ENCODE assay signal across 2 cellular contexts in the genomic region with DNA sequence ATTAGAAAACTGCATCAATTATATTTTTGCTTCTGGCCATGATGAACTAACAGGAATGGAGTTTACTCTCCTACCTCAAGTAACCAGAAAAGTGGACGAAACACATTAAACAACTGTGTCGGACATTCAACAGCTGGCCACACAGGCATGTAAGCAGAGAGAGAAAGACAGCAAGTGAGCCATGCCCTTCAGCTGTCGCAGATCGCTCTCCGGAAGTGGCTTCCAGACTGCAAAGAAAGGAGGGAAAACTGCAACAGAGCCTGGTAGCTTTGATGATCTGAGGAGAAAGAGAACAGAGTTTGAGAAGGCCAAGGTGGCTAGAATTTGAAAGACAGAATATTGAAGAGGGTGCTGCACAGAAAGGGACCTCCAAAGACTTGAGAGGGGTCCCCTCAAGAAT.
TF ChIP-seq lines count a peak whose summit lies in the region.

No MANE protein-coding gene starts in this region.

TF ChIP-seq in GM23338, 12 proteins besides CTCF, POLR2A, EP300 and RAD21 (continued from another document):
- TF ChIP-seq NANOG (IDR thresholded peaks at IDR 0.05; ENCODE audit: borderline replicate concordance) = no peak

TF ChIP-seq in K562, 482 proteins besides CTCF, POLR2A, EP300 and RAD21 (continued from another document):
- TF ChIP-seq, protein P1, sequence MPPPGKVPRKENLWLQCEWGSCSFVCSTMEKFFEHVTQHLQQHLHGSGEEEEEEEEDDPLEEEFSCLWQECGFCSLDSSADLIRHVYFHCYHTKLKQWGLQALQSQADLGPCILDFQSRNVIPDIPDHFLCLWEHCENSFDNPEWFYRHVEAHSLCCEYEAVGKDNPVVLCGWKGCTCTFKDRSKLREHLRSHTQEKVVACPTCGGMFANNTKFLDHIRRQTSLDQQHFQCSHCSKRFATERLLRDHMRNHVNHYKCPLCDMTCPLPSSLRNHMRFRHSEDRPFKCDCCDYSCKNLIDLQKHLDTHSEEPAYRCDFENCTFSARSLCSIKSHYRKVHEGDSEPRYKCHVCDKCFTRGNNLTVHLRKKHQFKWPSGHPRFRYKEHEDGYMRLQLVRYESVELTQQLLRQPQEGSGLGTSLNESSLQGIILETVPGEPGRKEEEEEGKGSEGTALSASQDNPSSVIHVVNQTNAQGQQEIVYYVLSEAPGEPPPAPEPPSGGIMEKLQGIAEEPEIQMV (tag; conservative IDR thresholded peaks at IDR 0.05; ENCODE audit: low read depth) = no peak
- no peak for TF ChIP-seq POLR2AphosphoS2 (IDR thresholded peaks at IDR 0.05; ENCODE audit: low read length)
- TF ChIP-seq, protein P2, sequence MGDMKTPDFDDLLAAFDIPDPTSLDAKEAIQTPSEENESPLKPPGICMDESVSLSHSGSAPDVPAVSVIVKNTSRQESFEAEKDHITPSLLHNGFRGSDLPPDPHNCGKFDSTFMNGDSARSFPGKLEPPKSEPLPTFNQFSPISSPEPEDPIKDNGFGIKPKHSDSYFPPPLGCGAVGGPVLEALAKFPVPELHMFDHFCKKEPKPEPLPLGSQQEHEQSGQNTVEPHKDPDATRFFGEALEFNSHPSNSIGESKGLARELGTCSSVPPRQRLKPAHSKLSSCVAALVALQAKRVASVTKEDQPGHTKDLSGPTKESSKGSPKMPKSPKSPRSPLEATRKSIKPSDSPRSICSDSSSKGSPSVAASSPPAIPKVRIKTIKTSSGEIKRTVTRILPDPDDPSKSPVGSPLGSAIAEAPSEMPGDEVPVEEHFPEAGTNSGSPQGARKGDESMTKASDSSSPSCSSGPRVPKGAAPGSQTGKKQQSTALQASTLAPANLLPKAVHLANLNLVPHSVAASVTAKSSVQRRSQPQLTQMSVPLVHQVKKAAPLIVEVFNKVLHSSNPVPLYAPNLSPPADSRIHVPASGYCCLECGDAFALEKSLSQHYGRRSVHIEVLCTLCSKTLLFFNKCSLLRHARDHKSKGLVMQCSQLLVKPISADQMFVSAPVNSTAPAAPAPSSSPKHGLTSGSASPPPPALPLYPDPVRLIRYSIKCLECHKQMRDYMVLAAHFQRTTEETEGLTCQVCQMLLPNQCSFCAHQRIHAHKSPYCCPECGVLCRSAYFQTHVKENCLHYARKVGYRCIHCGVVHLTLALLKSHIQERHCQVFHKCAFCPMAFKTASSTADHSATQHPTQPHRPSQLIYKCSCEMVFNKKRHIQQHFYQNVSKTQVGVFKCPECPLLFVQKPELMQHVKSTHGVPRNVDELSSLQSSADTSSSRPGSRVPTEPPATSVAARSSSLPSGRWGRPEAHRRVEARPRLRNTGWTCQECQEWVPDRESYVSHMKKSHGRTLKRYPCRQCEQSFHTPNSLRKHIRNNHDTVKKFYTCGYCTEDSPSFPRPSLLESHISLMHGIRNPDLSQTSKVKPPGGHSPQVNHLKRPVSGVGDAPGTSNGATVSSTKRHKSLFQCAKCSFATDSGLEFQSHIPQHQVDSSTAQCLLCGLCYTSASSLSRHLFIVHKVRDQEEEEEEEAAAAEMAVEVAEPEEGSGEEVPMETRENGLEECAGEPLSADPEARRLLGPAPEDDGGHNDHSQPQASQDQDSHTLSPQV (IDR thresholded peaks at IDR 0.05) = no peak
TF ChIP-seq in K562: peak in this region for 0.
